In genomic region chr6:160065200-160065599, GRCh38 we compare ENCODE assay signal across 23 cellular contexts.
"Had no signal": no experiment of that assay in that cellular context is flagged by ENCODE, and none has a peak within 500 bp of the region (broad histone marks: within the 10 kb centered on the region; RNA-seq: fewer than 3 reads in every experiment).

No MANE protein-coding gene starts in this region.

- ATAC-seq: activated CD8-positive, alpha-beta T cell treated with anti-CD3 and anti-CD28 coated beads for 36 hours; activated naive CD4-positive, alpha-beta T cell treated with anti-CD3 and anti-CD28 coated beads, Interleukin-2, amount 50 U/mL, for 72 hours; activated T-helper 17 cell treated with anti-CD3 and anti-CD28 coated beads, Interleukin-2, amount 50 U/mL, for 72 hours; effector memory CD8-positive, alpha-beta T cell; heart left ventricle; left cardiac atrium; lower lobe of right lung; naive thymus-derived CD8-positive, alpha-beta T cell had no signal

- H3K27ac ChIP-seq: esophagus squamous epithelium, heart left ventricle, lower lobe of right lung, neural progenitor cell, tibial artery, WERI-Rb-1 had no signal

- H3K36me3 ChIP-seq: neural progenitor cell had no signal

- H3K9me3 ChIP-seq: esophagus squamous epithelium, heart left ventricle, lower lobe of right lung, tibial artery had no signal

- H3K27ac Mint-ChIP-seq: activated CD4-positive, alpha-beta T cell treated with anti-CD3 and anti-CD28 coated beads, Interleukin-2, amount 10 ng/mL, durations not matched to agents 7 days and 5 days; activated CD8-positive, alpha-beta T cell treated with anti-CD3 and anti-CD28 coated beads for 36 hours; activated T-cell treated with anti-CD3 and anti-CD28 coated beads, Interleukin-2, amount 50 U/mL, for 24 hours; activated T-helper 17 cell treated with anti-CD3 and anti-CD28 coated beads, Interleukin-2, amount 50 U/mL, for 72 hours; brain; dendritic cell treated with granulocyte-macrophage colony-stimulating factor and Interleukin-4, amounts not matched to agents 40 ng/mL and 50 ng/mL, for 4 days; naive thymus-derived CD8-positive, alpha-beta T cell; neural progenitor cell; stimulated activated naive CD8-positive, alpha-beta T cell treated with anti-CD3 and anti-CD28 coated beads, Interleukin-15, Interleukin-2, amounts not matched to agents 100 ng/mL and 50 ng/mL, for 24 hours; T-helper 2 cell treated with Interferon-gamma antibody and Interleukin-4, amounts not matched to agents 5 μg/mL and 100 μg/mL, for 36 hours had no signal

- H3K4me1 ChIP-seq: esophagus squamous epithelium, lower lobe of right lung, neural progenitor cell, tibial artery had no signal

- H3K4me3 ChIP-seq: esophagus squamous epithelium, heart left ventricle, lower lobe of right lung, neural progenitor cell, tibial artery had no signal

- DNase-seq: activated CD4-positive, alpha-beta T cell treated with anti-CD3 and anti-CD28 coated beads, Interleukin-2, amount 10 ng/mL, durations not matched to agents 7 days and 5 days; activated CD4-positive, CD25-positive, alpha-beta regulatory T cell treated with anti-CD3 and anti-CD28 coated beads, Interleukin-2, amount 50 U/mL, for 72 hours; activated CD8-positive, alpha-beta T cell treated with anti-CD3 and anti-CD28 coated beads for 36 hours; activated T-cell treated with anti-CD3 and anti-CD28 coated beads, Interleukin-2, amount 50 U/mL, for 24 hours; aorta; caudate nucleus; effector memory CD8-positive, alpha-beta T cell; esophagus squamous epithelium; heart left ventricle; islet precursor cell; left cardiac atrium; lower lobe of right lung; naive thymus-derived CD8-positive, alpha-beta T cell; stimulated activated CD4-positive, alpha-beta T cell treated with anti-CD3 and anti-CD28 coated beads, Interleukin-1b, Interleukin-23, amount 100 ng/mL, for 48 hours; tibial artery; WERI-Rb-1 had no signal

- H3K4me3 Mint-ChIP-seq: activated CD4-positive, alpha-beta T cell treated with anti-CD3 and anti-CD28 coated beads, Interleukin-2, amount 10 ng/mL, durations not matched to agents 7 days and 5 days; activated CD8-positive, alpha-beta T cell treated with anti-CD3 and anti-CD28 coated beads for 36 hours; activated T-cell treated with anti-CD3 and anti-CD28 coated beads, Interleukin-2, amount 50 U/mL, for 24 hours; activated T-helper 17 cell treated with anti-CD3 and anti-CD28 coated beads, Interleukin-2, amount 50 U/mL, for 72 hours; brain; dendritic cell treated with granulocyte-macrophage colony-stimulating factor and Interleukin-4, amounts not matched to agents 40 ng/mL and 50 ng/mL, for 4 days; effector memory CD8-positive, alpha-beta T cell; neural progenitor cell; stimulated activated naive CD8-positive, alpha-beta T cell treated with anti-CD3 and anti-CD28 coated beads, Interleukin-15, Interleukin-2, amounts not matched to agents 100 ng/mL and 50 ng/mL, for 24 hours; T-helper 2 cell treated with Interferon-gamma antibody and Interleukin-4, amounts not matched to agents 5 μg/mL and 100 μg/mL, for 36 hours had no signal

- H3K27me3 ChIP-seq: esophagus squamous epithelium, heart left ventricle, neural progenitor cell, tibial artery had no signal

- H3K27me3 Mint-ChIP-seq: activated CD4-positive, alpha-beta T cell treated with anti-CD3 and anti-CD28 coated beads, Interleukin-2, amount 10 ng/mL, durations not matched to agents 7 days and 5 days; activated CD8-positive, alpha-beta T cell treated with anti-CD3 and anti-CD28 coated beads for 36 hours; activated T-cell treated with anti-CD3 and anti-CD28 coated beads, Interleukin-2, amount 50 U/mL, for 24 hours; activated T-helper 17 cell treated with anti-CD3 and anti-CD28 coated beads, Interleukin-2, amount 50 U/mL, for 72 hours; dendritic cell treated with granulocyte-macrophage colony-stimulating factor and Interleukin-4, amounts not matched to agents 40 ng/mL and 50 ng/mL, for 4 days; effector memory CD8-positive, alpha-beta T cell; naive thymus-derived CD8-positive, alpha-beta T cell; stimulated activated naive CD8-positive, alpha-beta T cell treated with anti-CD3 and anti-CD28 coated beads, Interleukin-15, Interleukin-2, amounts not matched to agents 100 ng/mL and 50 ng/mL, for 24 hours had no signal

- H3K9me3 Mint-ChIP-seq: activated CD4-positive, alpha-beta T cell treated with anti-CD3 and anti-CD28 coated beads, Interleukin-2, amount 10 ng/mL, durations not matched to agents 7 days and 5 days; activated CD8-positive, alpha-beta T cell treated with anti-CD3 and anti-CD28 coated beads for 36 hours; activated naive CD4-positive, alpha-beta T cell treated with anti-CD3 and anti-CD28 coated beads, Interleukin-2, amount 50 U/mL, for 72 hours; activated T-cell treated with anti-CD3 and anti-CD28 coated beads, Interleukin-2, amount 50 U/mL, for 24 hours; activated T-helper 17 cell treated with anti-CD3 and anti-CD28 coated beads, Interleukin-2, amount 50 U/mL, for 72 hours; brain; dendritic cell treated with granulocyte-macrophage colony-stimulating factor and Interleukin-4, amounts not matched to agents 40 ng/mL and 50 ng/mL, for 4 days; effector memory CD8-positive, alpha-beta T cell; naive thymus-derived CD8-positive, alpha-beta T cell; neural progenitor cell; stimulated activated naive CD8-positive, alpha-beta T cell treated with anti-CD3 and anti-CD28 coated beads, Interleukin-15, Interleukin-2, amounts not matched to agents 100 ng/mL and 50 ng/mL, for 24 hours; T-helper 2 cell treated with Interferon-gamma antibody and Interleukin-4, amounts not matched to agents 5 μg/mL and 100 μg/mL, for 36 hours had no signal

- H3K4me1 Mint-ChIP-seq: brain, neural progenitor cell had no signal
